24 cellular contexts compared by ENCODE assay signal in genomic region chr14:83047436-83047835, GRCh38.
DNase-seq lines count a peak whose midpoint lies in the region; ATAC-seq and TF ChIP-seq lines count a peak whose summit lies in the region.
"Had no signal": no experiment of that assay in that cellular context is flagged by ENCODE, and none has a peak within 500 bp of the region (broad histone marks: within the 10 kb centered on the region; RNA-seq: fewer than 3 reads in every experiment).

No MANE protein-coding gene starts in this region.

- peak overlapping the region; percentile 56 for H3K27ac Mint-ChIP-seq in mesothelial cell of epicardium
- H3K27ac Mint-ChIP-seq in activated CD4-positive, alpha-beta memory T cell treated with anti-CD3 and anti-CD28 coated beads for 36 hours: no peak overlapping the region
- H3K27ac Mint-ChIP-seq: CD14-positive monocyte; CD4-positive, alpha-beta T cell; CD8-positive, alpha-beta memory T cell; H9 had no signal

- no peaks in the 10 kb centered on the region for H3K27me3 ChIP-seq in cardiac muscle cell
- no peaks in the 10 kb centered on the region for H3K27me3 ChIP-seq in right atrium auricular region
- H3K27me3 ChIP-seq in foreskin keratinocyte: no peaks in the 10 kb centered on the region
- H3K27me3 ChIP-seq: BE2C; BLaER1 treated with 17β-estradiol and CSF1 and Interleukin-3, amounts not matched to agents 10 nM and 100 nM had no signal

- no peak for TF ChIP-seq CTCF in cardiac muscle cell (IDR thresholded peaks at IDR 0.05; ENCODE audit: low read depth, low read length)
- no peak for TF ChIP-seq CTCF in right atrium auricular region (IDR thresholded peaks at IDR 0.05)
- no peak for TF ChIP-seq CTCF in mesothelial cell of epicardium (IDR thresholded peaks at IDR 0.05; ENCODE audit: unreplicated experiment)
- no peak for TF ChIP-seq CTCF in foreskin keratinocyte (conservative IDR thresholded peaks at IDR 0.05)

- POLR2A ChIA-PET in activated CD4-positive, alpha-beta memory T cell treated with anti-CD3 and anti-CD28 coated beads for 36 hours (lab: Charles Lee): no interaction called here

- H3K36me3 ChIP-seq in cardiac muscle cell (no peaks in the 10 kb centered on the region), right atrium auricular region (no peaks in the 10 kb centered on the region)
- H3K36me3 ChIP-seq: BE2C; BLaER1 treated with 17β-estradiol and CSF1 and Interleukin-3, amounts not matched to agents 10 nM and 100 nM had no signal

- DNase-seq in cardiac muscle cell (ENCODE audit: low read depth in 1 of 2, low spot score in 1 of 2): peak in 1 of 2 donors; percentile 56
- no peak for DNase-seq in right atrium auricular region (ENCODE audit: low spot score)
- DNase-seq in amniotic epithelial cell (ENCODE audit: low read depth): peak; percentile 32
- no peak for DNase-seq in mesothelial cell of epicardium (ENCODE audit: low spot score in 2 of 2, unreplicated experiment in 2 of 2)
- DNase-seq in NCI-H526 (lab: John Stamatoyannopoulos, UW): no peak
- no peak for DNase-seq in foreskin keratinocyte
- DNase-seq in activated CD4-positive, alpha-beta memory T cell treated with anti-CD3 and anti-CD28 coated beads for 36 hours: no peak
- DNase-seq: 8988T; ACHN; AML-193; BE2C; CD4-positive, alpha-beta T cell; CD8-positive, alpha-beta memory T cell; DMS 273 treated with DMSO at 0.1 percent for 48 hours; DMS79; EL; GDM1; GM23248; H9 had no signal

- peaks cover 18% of the 10 kb centered on the region for H3K4me1 ChIP-seq in cardiac muscle cell (ENCODE audit: low read depth)
- no peaks in the 10 kb centered on the region for H3K4me1 ChIP-seq in right atrium auricular region
- no peaks in the 10 kb centered on the region for H3K4me1 ChIP-seq in foreskin keratinocyte
- H3K4me1 ChIP-seq: A549; BE2C; BLaER1 treated with 17β-estradiol and CSF1 and Interleukin-3, amounts not matched to agents 10 nM and 100 nM had no signal

- H3K4me3 ChIP-seq in cardiac muscle cell (no peak overlapping the region), right atrium auricular region (no peak overlapping the region)
- H3K4me3 ChIP-seq: A549; BLaER1 treated with 17β-estradiol and CSF1 and Interleukin-3, amounts not matched to agents 10 nM and 100 nM; GM12878; GM23248 had no signal

- intact Hi-C loops in activated CD4-positive, alpha-beta memory T cell treated with anti-CD3 and anti-CD28 coated beads for 36 hours (cut with micrococcal nuclease): no loop called here

- H3K9me3 Mint-ChIP-seq in mesothelial cell of epicardium: peaks cover 12% of the 10 kb centered on the region
- peaks cover 23% of the 10 kb centered on the region for H3K9me3 Mint-ChIP-seq in activated CD4-positive, alpha-beta memory T cell treated with anti-CD3 and anti-CD28 coated beads for 36 hours
- H3K9me3 Mint-ChIP-seq: H9 had no signal

- H3K27ac ChIP-seq in cardiac muscle cell: peak overlapping the region; percentile 41
- no peak overlapping the region for H3K27ac ChIP-seq in right atrium auricular region
- no peak overlapping the region for H3K27ac ChIP-seq in foreskin keratinocyte
- H3K27ac ChIP-seq: A549; BLaER1 treated with 17β-estradiol and CSF1 and Interleukin-3, amounts not matched to agents 10 nM and 100 nM; GM23248 had no signal

- H3K36me3 Mint-ChIP-seq in mesothelial cell of epicardium: peaks cover 6% of the 10 kb centered on the region
- no peaks in the 10 kb centered on the region for H3K36me3 Mint-ChIP-seq in activated CD4-positive, alpha-beta memory T cell treated with anti-CD3 and anti-CD28 coated beads for 36 hours
- H3K36me3 Mint-ChIP-seq: CD14-positive monocyte; CD8-positive, alpha-beta memory T cell had no signal

- no peak overlapping the region for H3K4me3 Mint-ChIP-seq in mesothelial cell of epicardium
- H3K4me3 Mint-ChIP-seq in activated CD4-positive, alpha-beta memory T cell treated with anti-CD3 and anti-CD28 coated beads for 36 hours: no peak overlapping the region
- H3K4me3 Mint-ChIP-seq: CD14-positive monocyte; CD4-positive, alpha-beta T cell; CD8-positive, alpha-beta memory T cell; H9 had no signal

- H3K27me3 Mint-ChIP-seq in mesothelial cell of epicardium (ENCODE audit: low read depth): no peaks in the 10 kb centered on the region
- no peaks in the 10 kb centered on the region for H3K27me3 Mint-ChIP-seq in activated CD4-positive, alpha-beta memory T cell treated with anti-CD3 and anti-CD28 coated beads for 36 hours
- H3K27me3 Mint-ChIP-seq: CD4-positive, alpha-beta T cell; CD8-positive, alpha-beta memory T cell had no signal

- H3K9me3 ChIP-seq in cardiac muscle cell (ENCODE audit: low read depth): no peaks in the 10 kb centered on the region
- H3K9me3 ChIP-seq in right atrium auricular region: no peaks in the 10 kb centered on the region
- H3K9me3 ChIP-seq: A549; BE2C; BLaER1 treated with 17β-estradiol and CSF1 and Interleukin-3, amounts not matched to agents 10 nM and 100 nM had no signal

- peaks cover 11% of the 10 kb centered on the region for H3K4me1 Mint-ChIP-seq in mesothelial cell of epicardium
- H3K4me1 Mint-ChIP-seq in activated CD4-positive, alpha-beta memory T cell treated with anti-CD3 and anti-CD28 coated beads for 36 hours (ENCODE audit: low read depth): no peaks in the 10 kb centered on the region
- H3K4me1 Mint-ChIP-seq: CD14-positive monocyte; CD8-positive, alpha-beta memory T cell; H9 had no signal

- no peak for ATAC-seq in foreskin keratinocyte
- ATAC-seq: A549, GM12878, HCT116 had no signal

- CTCF ChIA-PET in activated CD4-positive, alpha-beta memory T cell treated with anti-CD3 and anti-CD28 coated beads for 36 hours (lab: Charles Lee): no interaction called here
